26 cellular contexts compared by ENCODE assay signal in genomic region chr9:10341057-10341456, GRCh38.
"Had no signal": no experiment of that assay in that cellular context is flagged by ENCODE, and none has a peak within 500 bp of the region (broad histone marks: within the 10 kb centered on the region; RNA-seq: fewer than 3 reads in every experiment).

No MANE protein-coding gene starts in this region.

- DNase-seq: activated effector memory CD4-positive, alpha-beta T cell treated with anti-CD3 and anti-CD28 coated beads, Interleukin-2, amount 50 U/mL, for 16 hours; activated effector memory CD4-positive, alpha-beta T cell treated with Interleukin-2 at 50 U/mL for 16 hours; activated gamma-delta T cell; activated gamma-delta T cell treated with Interleukin-2 at 50 U/mL for 16 hours; activated naive CD4-positive, alpha-beta T cell; activated naive CD4-positive, alpha-beta T cell treated with anti-CD3 and anti-CD28 coated beads for 36 hours; activated naive CD4-positive, alpha-beta T cell treated with anti-CD3 and anti-CD28 coated beads, Interleukin-2, amount 10 ng/mL, durations not matched to agents 7 days and 5 days; activated naive CD4-positive, alpha-beta T cell treated with anti-CD3 and anti-CD28 coated beads, Interleukin-2, amount 50 U/mL, for 16 hours; activated naive CD4-positive, alpha-beta T cell treated with Interleukin-2 at 50 U/mL for 16 hours; activated naive CD8-positive, alpha-beta T cell treated with anti-CD3 and anti-CD28 coated beads for 36 hours; activated naive CD8-positive, alpha-beta T cell treated with anti-CD3 and anti-CD28 coated beads, Interleukin-2, amount 10 ng/mL, durations not matched to agents 7 days and 5 days; activated naive CD8-positive, alpha-beta T cell treated with anti-CD3 and anti-CD28 coated beads, Interleukin-2, amount 50 U/mL, for 24 hours; activated T-cell treated with anti-CD3 and anti-CD28 coated beads, Interleukin-2, amount 50 U/mL, for 24 hours; activated T-cell treated with anti-CD3 and anti-CD28 coated beads, Interleukin-2, amount 50 U/mL, for 4 hours; activated T-cell treated with anti-CD3 and anti-CD28 coated beads, Interleukin-2, amount 50 U/mL, for 48 hours; activated T-cell treated with anti-CD3 and anti-CD28 coated beads, Interleukin-2, amount 50 U/mL, for 72 hours; adrenal gland; amniotic stem cell; amygdala; anterior cingulate cortex; aorta; body of pancreas; brain microvascular endothelial cell; caudate nucleus; central memory CD4-positive, alpha-beta T cell; cerebellar nuclear complex had no signal
